In genomic region chr12:53004178-53004577, GRCh38 we compare ENCODE assay signal across 1 cellular context.
TF ChIP-seq lines count a peak whose summit lies in the region.

No MANE protein-coding gene starts in this region.

TF ChIP-seq in K562, 482 proteins besides CTCF, POLR2A, EP300 and RAD21:
- 0 out of 2 replicates have a peak, but pooled peaks have one; percentile 9 for TF ChIP-seq EHMT2 (IDR thresholded peaks at IDR 0.05)
- TF ChIP-seq LARP7 (IDR thresholded peaks at IDR 0.05): no peak
- no peak for TF ChIP-seq POLR2H (tag; IDR thresholded peaks at IDR 0.05; ENCODE audit: low read depth)
